Comparison of ENCODE assay signal across 8 cellular contexts in genomic region chr14:105420141-105420975, GRCh38. TPM values are rescaled to one million over a fixed set of nuclear protein-coding genes. Genes with fewer than 3 reads are reported as not detected.
DNase-seq lines count a peak whose midpoint lies in the region; ATAC-seq and TF ChIP-seq lines count a peak whose summit lies in the region.

No MANE protein-coding gene starts in this region.

- H3K27ac ChIP-seq in ascending aorta (peak overlapping the region; percentile 28 to 66), right lobe of liver (peak overlapping the region in 2 of 3 donors; percentile 33 to 60), tibial artery (peak overlapping the region; percentile 70 to 81)

- WGBS in right lobe of liver (ENCODE audit: insufficient coverage, low coverage, low lambda C conversion rate, missing lambda C conversion rate), result 26% methylated on average over 5 of the region's 61 CpGs

- H3K27me3 ChIP-seq in ascending aorta, result no peaks in the 10 kb centered on the region
- H3K27me3 ChIP-seq in right lobe of liver, result no peaks in the 10 kb centered on the region
- no peaks in the 10 kb centered on the region for H3K27me3 ChIP-seq in tibial artery

- no peaks in the 10 kb centered on the region for H3K36me3 ChIP-seq in ascending aorta
- no peaks in the 10 kb centered on the region for H3K36me3 ChIP-seq in right lobe of liver
- peaks cover 0 to 9% (median 0%) of the 10 kb centered on the region in 3 donors for H3K36me3 ChIP-seq in tibial artery

- intact Hi-C loops in ascending aorta (cut with DNase I) (no loop called here), right lobe of liver (cut with DNase I) (no loop called here), tibial artery (cut with DNase I; ENCODE audit: low total_unique reads) (no loop called here)

- no peak for TF ChIP-seq POLR2A in right lobe of liver (IDR thresholded peaks at IDR 0.05)

- no peaks in the 10 kb centered on the region for H3K9me3 ChIP-seq in ascending aorta
- H3K9me3 ChIP-seq in right lobe of liver, result no peaks in the 10 kb centered on the region
- no peaks in the 10 kb centered on the region for H3K9me3 ChIP-seq in tibial artery

- ATAC-seq in right lobe of liver, result no peak

- peak; percentile 68 for DNase-seq in 8988T
- peak; percentile 41 for DNase-seq in HEK293T (ENCODE audit: extremely low spot score)
- DNase-seq in ascending aorta (ENCODE audit: low spot score in 2 of 2), result no peak
- no peak for DNase-seq in right lobe of liver
- DNase-seq in tibial artery, result no peak
- no peak for DNase-seq in NCI-H1417 treated with DMSO at 0.1 percent for 48 hours (lab: John Stamatoyannopoulos, UW)
- no peak for DNase-seq in GDM1 (lab: John Stamatoyannopoulos, UW)
- DNase-seq in T-helper 9 cell, result no peak

- TF ChIP-seq CTCF in ascending aorta (IDR thresholded peaks at IDR 0.05), result no peak
- TF ChIP-seq CTCF in right lobe of liver (IDR thresholded peaks at IDR 0.05), result no peak
- no peak for TF ChIP-seq CTCF in tibial artery (IDR thresholded peaks at IDR 0.05)

- H3K4me1 ChIP-seq in ascending aorta, result peaks cover 10 to 25% of the 10 kb centered on the region in 2 donors
- peaks cover 0 to 23% (median 3%) of the 10 kb centered on the region in 4 donors for H3K4me1 ChIP-seq in right lobe of liver
- H3K4me1 ChIP-seq in tibial artery, result peaks cover 0 to 44% (median 34%) of the 10 kb centered on the region in 4 donors

- H3K4me3 ChIP-seq in ascending aorta (peak overlapping the region; percentile 70 to 88), right lobe of liver (peak overlapping the region; percentile 54 to 74 (median 58)), tibial artery (peak overlapping the region; percentile 61 to 69)

- CTCF ChIA-PET in HEK293T (lab: Yijun Ruan, JAX), result no interaction called here

- POLR2A ChIA-PET in HEK293T (lab: Yijun Ruan, JAX), result no interaction called here

TF ChIP-seq in HEK293T, 16 proteins besides CTCF, POLR2A, EP300 and RAD21:
- TF ChIP-seq L3MBTL2 (conservative IDR thresholded peaks at IDR 0.05) (no peak), FOXM1 (IDR thresholded peaks at IDR 0.05; ENCODE audit: borderline replicate concordance) (no peak), TARDBP (IDR thresholded peaks at IDR 0.05) (no peak), ZNF384 (IDR thresholded peaks at IDR 0.05) (no peak), HDGF (IDR thresholded peaks at IDR 0.05; ENCODE audit: borderline replicate concordance) (no peak), FOXK2 (IDR thresholded peaks at IDR 0.05) (no peak), ARNT (IDR thresholded peaks at IDR 0.05) (no peak), LEF1 (IDR thresholded peaks at IDR 0.05; ENCODE audit: borderline replicate concordance) (no peak)
- TF ChIP-seq, protein P1, sequence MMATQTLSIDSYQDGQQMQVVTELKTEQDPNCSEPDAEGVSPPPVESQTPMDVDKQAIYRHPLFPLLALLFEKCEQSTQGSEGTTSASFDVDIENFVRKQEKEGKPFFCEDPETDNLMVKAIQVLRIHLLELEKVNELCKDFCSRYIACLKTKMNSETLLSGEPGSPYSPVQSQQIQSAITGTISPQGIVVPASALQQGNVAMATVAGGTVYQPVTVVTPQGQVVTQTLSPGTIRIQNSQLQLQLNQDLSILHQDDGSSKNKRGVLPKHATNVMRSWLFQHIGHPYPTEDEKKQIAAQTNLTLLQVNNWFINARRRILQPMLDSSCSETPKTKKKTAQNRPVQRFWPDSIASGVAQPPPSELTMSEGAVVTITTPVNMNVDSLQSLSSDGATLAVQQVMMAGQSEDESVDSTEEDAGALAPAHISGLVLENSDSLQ (IDR thresholded peaks at IDR 0.05), result no peak

RNA-seq across cellular contexts. Expression of gene MTA1, which starts 0.7 kb away (rescaled TPM):
- 118 TPM for total RNA-seq in ascending aorta
- total RNA-seq in right lobe of liver, result 10 to 100 TPM; 18.6 to 45.1 (median 29.2) TPM

RNA-seq across cellular contexts. Expression of gene TEX22, which starts 22.0 kb away (rescaled TPM):
- not detected for total RNA-seq in ascending aorta
- total RNA-seq in right lobe of liver, result under 1 TPM in 3 of 6 experiments, not detected in 3; 0.07 to 0.44 (median 0.35) TPM

RNA-seq across cellular contexts. Expression of gene CRIP2, which starts 54.3 kb away (rescaled TPM):
- total RNA-seq in ascending aorta (665 TPM), right lobe of liver (10 to 100 TPM; 11.2 to 50.0 (median 27.5) TPM)

Comparison
In these comparisons a context has a peak if more than half of its experiments do, and no peak if none do; other contexts are left out.
1. DNase-seq: peak in 8988T (single experiment) and HEK293T (single experiment); none in ascending aorta (0 of 2), right lobe of liver (0 of 3), tibial artery (0 of 2), NCI-H1417 treated with DMSO at 0.1 percent for 48 hours (single experiment), GDM1 (single experiment) and T-helper 9 cell (single experiment).
2. RNA of gene CRIP2, which starts 54.3 kb away (total RNA-seq): 665 TPM in ascending aorta (single experiment); 11.2 to 50.0 TPM in right lobe of liver; every median in the first group is over 10 times any median in the second.
3. Peak in every context shown above with its lines, with median percentiles within 50 percentile points of each other: H3K27ac ChIP-seq and H3K4me3 ChIP-seq.